Comparison of ENCODE assay signal across 1 cellular context in the genomic region with DNA sequence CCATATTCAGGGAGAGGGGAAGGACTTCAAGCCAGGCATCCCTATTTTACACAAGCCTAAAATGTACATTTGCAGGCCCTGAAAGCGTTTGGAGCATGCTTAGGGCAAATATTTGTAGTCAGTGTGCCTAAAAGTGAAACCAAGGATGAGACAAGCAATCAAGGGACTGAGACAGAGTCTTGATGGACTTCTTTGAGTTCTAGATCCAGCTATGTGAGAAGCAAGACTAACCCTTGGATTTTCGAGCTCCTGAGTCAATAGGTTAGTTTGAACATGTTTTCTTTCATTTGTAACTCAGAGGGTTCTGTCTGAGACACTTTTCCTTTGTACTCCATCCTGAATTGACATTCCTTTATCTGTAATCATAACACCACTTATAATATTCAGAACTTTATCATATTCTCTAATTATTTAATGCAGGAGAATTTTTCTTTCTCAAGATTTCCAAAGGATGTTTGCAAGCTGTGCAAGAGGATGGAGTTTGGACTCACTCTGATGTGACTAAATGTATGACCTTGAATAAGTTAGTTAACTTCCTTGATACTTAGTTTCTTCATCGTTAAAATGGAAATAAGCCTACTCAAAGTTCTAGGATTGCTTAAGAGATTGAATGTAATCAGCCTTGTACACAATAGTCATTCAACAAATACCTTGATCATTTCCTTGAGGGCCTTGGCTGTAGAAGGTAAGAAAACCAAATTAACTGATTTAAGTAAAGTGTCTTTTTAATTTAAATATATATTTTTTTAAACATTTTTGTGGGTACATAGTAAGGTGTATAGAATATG.
TF ChIP-seq lines count a peak whose summit lies in the region.

No MANE protein-coding gene starts in this region.

TF ChIP-seq in K562, 482 proteins besides CTCF, POLR2A, EP300 and RAD21 (continued from another document):
- TF ChIP-seq, protein P1, sequence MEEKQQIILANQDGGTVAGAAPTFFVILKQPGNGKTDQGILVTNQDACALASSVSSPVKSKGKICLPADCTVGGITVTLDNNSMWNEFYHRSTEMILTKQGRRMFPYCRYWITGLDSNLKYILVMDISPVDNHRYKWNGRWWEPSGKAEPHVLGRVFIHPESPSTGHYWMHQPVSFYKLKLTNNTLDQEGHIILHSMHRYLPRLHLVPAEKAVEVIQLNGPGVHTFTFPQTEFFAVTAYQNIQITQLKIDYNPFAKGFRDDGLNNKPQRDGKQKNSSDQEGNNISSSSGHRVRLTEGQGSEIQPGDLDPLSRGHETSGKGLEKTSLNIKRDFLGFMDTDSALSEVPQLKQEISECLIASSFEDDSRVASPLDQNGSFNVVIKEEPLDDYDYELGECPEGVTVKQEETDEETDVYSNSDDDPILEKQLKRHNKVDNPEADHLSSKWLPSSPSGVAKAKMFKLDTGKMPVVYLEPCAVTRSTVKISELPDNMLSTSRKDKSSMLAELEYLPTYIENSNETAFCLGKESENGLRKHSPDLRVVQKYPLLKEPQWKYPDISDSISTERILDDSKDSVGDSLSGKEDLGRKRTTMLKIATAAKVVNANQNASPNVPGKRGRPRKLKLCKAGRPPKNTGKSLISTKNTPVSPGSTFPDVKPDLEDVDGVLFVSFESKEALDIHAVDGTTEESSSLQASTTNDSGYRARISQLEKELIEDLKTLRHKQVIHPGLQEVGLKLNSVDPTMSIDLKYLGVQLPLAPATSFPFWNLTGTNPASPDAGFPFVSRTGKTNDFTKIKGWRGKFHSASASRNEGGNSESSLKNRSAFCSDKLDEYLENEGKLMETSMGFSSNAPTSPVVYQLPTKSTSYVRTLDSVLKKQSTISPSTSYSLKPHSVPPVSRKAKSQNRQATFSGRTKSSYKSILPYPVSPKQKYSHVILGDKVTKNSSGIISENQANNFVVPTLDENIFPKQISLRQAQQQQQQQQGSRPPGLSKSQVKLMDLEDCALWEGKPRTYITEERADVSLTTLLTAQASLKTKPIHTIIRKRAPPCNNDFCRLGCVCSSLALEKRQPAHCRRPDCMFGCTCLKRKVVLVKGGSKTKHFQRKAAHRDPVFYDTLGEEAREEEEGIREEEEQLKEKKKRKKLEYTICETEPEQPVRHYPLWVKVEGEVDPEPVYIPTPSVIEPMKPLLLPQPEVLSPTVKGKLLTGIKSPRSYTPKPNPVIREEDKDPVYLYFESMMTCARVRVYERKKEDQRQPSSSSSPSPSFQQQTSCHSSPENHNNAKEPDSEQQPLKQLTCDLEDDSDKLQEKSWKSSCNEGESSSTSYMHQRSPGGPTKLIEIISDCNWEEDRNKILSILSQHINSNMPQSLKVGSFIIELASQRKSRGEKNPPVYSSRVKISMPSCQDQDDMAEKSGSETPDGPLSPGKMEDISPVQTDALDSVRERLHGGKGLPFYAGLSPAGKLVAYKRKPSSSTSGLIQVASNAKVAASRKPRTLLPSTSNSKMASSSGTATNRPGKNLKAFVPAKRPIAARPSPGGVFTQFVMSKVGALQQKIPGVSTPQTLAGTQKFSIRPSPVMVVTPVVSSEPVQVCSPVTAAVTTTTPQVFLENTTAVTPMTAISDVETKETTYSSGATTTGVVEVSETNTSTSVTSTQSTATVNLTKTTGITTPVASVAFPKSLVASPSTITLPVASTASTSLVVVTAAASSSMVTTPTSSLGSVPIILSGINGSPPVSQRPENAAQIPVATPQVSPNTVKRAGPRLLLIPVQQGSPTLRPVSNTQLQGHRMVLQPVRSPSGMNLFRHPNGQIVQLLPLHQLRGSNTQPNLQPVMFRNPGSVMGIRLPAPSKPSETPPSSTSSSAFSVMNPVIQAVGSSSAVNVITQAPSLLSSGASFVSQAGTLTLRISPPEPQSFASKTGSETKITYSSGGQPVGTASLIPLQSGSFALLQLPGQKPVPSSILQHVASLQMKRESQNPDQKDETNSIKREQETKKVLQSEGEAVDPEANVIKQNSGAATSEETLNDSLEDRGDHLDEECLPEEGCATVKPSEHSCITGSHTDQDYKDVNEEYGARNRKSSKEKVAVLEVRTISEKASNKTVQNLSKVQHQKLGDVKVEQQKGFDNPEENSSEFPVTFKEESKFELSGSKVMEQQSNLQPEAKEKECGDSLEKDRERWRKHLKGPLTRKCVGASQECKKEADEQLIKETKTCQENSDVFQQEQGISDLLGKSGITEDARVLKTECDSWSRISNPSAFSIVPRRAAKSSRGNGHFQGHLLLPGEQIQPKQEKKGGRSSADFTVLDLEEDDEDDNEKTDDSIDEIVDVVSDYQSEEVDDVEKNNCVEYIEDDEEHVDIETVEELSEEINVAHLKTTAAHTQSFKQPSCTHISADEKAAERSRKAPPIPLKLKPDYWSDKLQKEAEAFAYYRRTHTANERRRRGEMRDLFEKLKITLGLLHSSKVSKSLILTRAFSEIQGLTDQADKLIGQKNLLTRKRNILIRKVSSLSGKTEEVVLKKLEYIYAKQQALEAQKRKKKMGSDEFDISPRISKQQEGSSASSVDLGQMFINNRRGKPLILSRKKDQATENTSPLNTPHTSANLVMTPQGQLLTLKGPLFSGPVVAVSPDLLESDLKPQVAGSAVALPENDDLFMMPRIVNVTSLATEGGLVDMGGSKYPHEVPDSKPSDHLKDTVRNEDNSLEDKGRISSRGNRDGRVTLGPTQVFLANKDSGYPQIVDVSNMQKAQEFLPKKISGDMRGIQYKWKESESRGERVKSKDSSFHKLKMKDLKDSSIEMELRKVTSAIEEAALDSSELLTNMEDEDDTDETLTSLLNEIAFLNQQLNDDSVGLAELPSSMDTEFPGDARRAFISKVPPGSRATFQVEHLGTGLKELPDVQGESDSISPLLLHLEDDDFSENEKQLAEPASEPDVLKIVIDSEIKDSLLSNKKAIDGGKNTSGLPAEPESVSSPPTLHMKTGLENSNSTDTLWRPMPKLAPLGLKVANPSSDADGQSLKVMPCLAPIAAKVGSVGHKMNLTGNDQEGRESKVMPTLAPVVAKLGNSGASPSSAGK (IDR thresholded peaks at IDR 0.05) = no peak
- TF ChIP-seq, protein P2, sequence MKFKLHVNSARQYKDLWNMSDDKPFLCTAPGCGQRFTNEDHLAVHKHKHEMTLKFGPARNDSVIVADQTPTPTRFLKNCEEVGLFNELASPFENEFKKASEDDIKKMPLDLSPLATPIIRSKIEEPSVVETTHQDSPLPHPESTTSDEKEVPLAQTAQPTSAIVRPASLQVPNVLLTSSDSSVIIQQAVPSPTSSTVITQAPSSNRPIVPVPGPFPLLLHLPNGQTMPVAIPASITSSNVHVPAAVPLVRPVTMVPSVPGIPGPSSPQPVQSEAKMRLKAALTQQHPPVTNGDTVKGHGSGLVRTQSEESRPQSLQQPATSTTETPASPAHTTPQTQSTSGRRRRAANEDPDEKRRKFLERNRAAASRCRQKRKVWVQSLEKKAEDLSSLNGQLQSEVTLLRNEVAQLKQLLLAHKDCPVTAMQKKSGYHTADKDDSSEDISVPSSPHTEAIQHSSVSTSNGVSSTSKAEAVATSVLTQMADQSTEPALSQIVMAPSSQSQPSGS (CRISPR knock-in tag; IDR thresholded peaks at IDR 0.05) = no peak
- no peak for TF ChIP-seq HSF4 (CRISPR knock-in tag; IDR thresholded peaks at IDR 0.05; ENCODE audit: borderline replicate concordance)
- TF ChIP-seq, protein P3, sequence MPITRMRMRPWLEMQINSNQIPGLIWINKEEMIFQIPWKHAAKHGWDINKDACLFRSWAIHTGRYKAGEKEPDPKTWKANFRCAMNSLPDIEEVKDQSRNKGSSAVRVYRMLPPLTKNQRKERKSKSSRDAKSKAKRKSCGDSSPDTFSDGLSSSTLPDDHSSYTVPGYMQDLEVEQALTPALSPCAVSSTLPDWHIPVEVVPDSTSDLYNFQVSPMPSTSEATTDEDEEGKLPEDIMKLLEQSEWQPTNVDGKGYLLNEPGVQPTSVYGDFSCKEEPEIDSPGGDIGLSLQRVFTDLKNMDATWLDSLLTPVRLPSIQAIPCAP (CRISPR knock-in tag; IDR thresholded peaks at IDR 0.05; ENCODE audit: borderline replicate concordance) = no peak
- TF ChIP-seq FOS (IDR thresholded peaks at IDR 0.05; ENCODE audit: extremely low read depth, insufficient read length) = no peak
- no peak for TF ChIP-seq CHD1 (IDR thresholded peaks at IDR 0.05; ENCODE audit: low read length)
- TF ChIP-seq ZNF764 (CRISPR knock-in tag; IDR thresholded peaks at IDR 0.05; ENCODE audit: low read depth) = no peak
- TF ChIP-seq TCF7L2 (IDR thresholded peaks at IDR 0.05; ENCODE audit: low read depth, low read length) = no peak
- no peak for TF ChIP-seq TEAD4 (IDR thresholded peaks at IDR 0.05; ENCODE audit: low read length)
- TF ChIP-seq TEAD4 (CRISPR knock-in tag; IDR thresholded peaks at IDR 0.05; ENCODE audit: borderline replicate concordance) = no peak
- TF ChIP-seq SOX6 (IDR thresholded peaks at IDR 0.05) = no peak
